8 cellular contexts compared by ENCODE assay signal in the genomic region with DNA sequence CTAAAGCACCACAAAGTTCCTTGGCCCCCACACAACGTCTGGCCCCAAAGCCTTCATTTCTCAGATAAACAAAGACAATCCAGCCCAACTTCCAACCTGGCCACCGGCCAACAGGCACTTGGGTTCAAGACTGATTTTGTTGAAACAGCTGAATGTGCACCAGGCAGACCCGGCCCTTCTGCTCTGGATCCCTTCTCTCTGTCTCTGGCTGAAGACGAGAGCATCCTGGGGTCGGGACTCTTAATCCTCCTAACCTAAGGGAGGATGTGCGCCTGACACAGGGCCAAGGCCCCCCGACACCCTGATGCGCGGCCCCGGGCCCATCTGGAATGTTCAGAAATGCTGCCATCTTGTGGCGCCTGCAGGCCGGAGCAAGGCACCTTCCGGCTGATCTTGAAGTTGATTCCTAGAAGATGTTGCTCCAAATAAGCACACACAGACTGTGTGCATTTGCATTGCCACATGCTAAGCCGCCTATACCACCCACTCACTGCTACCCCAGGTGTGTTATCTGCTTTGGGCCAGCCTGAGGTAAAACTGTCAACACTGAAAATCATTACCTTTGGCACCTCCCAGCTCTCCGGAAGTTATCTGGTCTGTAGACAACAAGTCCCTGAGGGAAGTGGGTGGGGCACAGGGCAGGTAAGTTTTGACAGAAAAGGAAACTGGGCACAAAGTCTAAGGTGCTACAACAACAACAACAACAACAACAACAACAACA.
DNase-seq lines count a peak whose midpoint lies in the region; ATAC-seq and TF ChIP-seq lines count a peak whose summit lies in the region.

No MANE protein-coding gene starts in this region.

- H3K27ac Mint-ChIP-seq in CD4-positive, alpha-beta memory T cell = no peak overlapping the region

- ATAC-seq in left lung = peak; percentile 87

- no peak for TF ChIP-seq POLR2A in transverse colon (IDR thresholded peaks at IDR 0.05)

- TF ChIP-seq EP300 in transverse colon (IDR thresholded peaks at IDR 0.05; ENCODE audit: low read depth) = no peak

- TF ChIP-seq CTCF in A673 (conservative IDR thresholded peaks at IDR 0.05; ENCODE audit: low read depth, low read length) = peak; percentile 89
- peak; percentile 72 for TF ChIP-seq CTCF in cardiac fibroblast (IDR thresholded peaks at IDR 0.05; ENCODE audit: low read depth, low read length)
- TF ChIP-seq CTCF in left lung (IDR thresholded peaks at IDR 0.05) = peak; percentile 68
- TF ChIP-seq CTCF in transverse colon (IDR thresholded peaks at IDR 0.05) = peak; percentile 58 to 65 (median 62)

- H3K4me1 Mint-ChIP-seq in CD4-positive, alpha-beta memory T cell = no peaks in the 10 kb centered on the region

- H3K36me3 ChIP-seq in A673 (ENCODE audit: insufficient read depth, low read length, poor library complexity, severe bottlenecking) (no peaks in the 10 kb centered on the region), left lung (no peaks in the 10 kb centered on the region), transverse colon (no peaks in the 10 kb centered on the region)
- no peaks in the 10 kb centered on the region for H3K36me3 ChIP-seq in CD4-positive, alpha-beta memory T cell (ENCODE audit: insufficient read depth, low read length)

- no TSS peak for BruUV-seq in A673 (replicated peaks; lab: Mats Ljungman, UMichigan)

- no peak overlapping the region for H3K4me3 Mint-ChIP-seq in CD4-positive, alpha-beta memory T cell

- H3K27ac ChIP-seq in A673 (ENCODE audit: low read depth, low read length, poor library complexity, severe bottlenecking) = no peak overlapping the region
- no peak overlapping the region for H3K27ac ChIP-seq in left lung
- H3K27ac ChIP-seq in transverse colon = no peak overlapping the region
- H3K27ac ChIP-seq in CD4-positive, alpha-beta memory T cell (ENCODE audit: low read depth, low read length) = no peak overlapping the region

- H3K9me3 Mint-ChIP-seq in CD4-positive, alpha-beta memory T cell = peaks cover 0 to 3% (median 0%) of the 10 kb centered on the region in 8 donors

- in situ Hi-C loops in transverse colon (cut with MboI; ENCODE audit: low pct_ligation_motif_present in 1 of 4, low pct_unique_long_range_greater_than_20kb in 1 of 4, low sequenced_read_pairs in 3 of 4) = no loop called here

- POLR2A ChIA-PET in A673 (lab: Charles Lee; ENCODE audit: low non-redundant PET) = no interaction called here
- POLR2A ChIA-PET in CD4-positive, alpha-beta memory T cell (lab: Charles Lee; ENCODE audit: partially characterized antibody) = no interaction called here

- no peaks in the 10 kb centered on the region for H3K36me3 Mint-ChIP-seq in CD4-positive, alpha-beta memory T cell

- peaks cover 26% of the 10 kb centered on the region for H3K27me3 ChIP-seq in A673 (replicated peaks; ENCODE audit: insufficient read depth, low read depth, low read length, poor library complexity)
- no peaks in the 10 kb centered on the region for H3K27me3 ChIP-seq in left lung
- no peaks in the 10 kb centered on the region for H3K27me3 ChIP-seq in transverse colon
- H3K27me3 ChIP-seq in CD4-positive, alpha-beta memory T cell (ENCODE audit: insufficient read depth, low read length) = no peaks in the 10 kb centered on the region

- intact Hi-C loops in A673 (cut with micrococcal nuclease; ENCODE audit: unreplicated experiment) = loop anchor here (2.0 to 5.0 kb wide), 4 partner anchors 70 to 980 kb away; no protein-coding TSS in a partner anchor
- intact Hi-C loops in left lung (cut with DNase I) = no loop called here
- intact Hi-C loops in transverse colon (cut with DNase I; ENCODE audit: low total_unique reads) = no loop called here
- intact Hi-C loops in CD4-positive, alpha-beta memory T cell (cut with micrococcal nuclease) = no loop called here

- H3K4me3 ChIP-seq in A673 (ENCODE audit: low read depth, low read length, poor library complexity, severe bottlenecking) = no peak overlapping the region
- no peak overlapping the region for H3K4me3 ChIP-seq in cardiac fibroblast (replicated peaks in 1 of 2; ENCODE audit: low read depth in 2 of 2, low read length in 2 of 2)
- H3K4me3 ChIP-seq in left lung = no peak overlapping the region
- no peak overlapping the region for H3K4me3 ChIP-seq in transverse colon
- H3K4me3 ChIP-seq in CD4-positive, alpha-beta memory T cell (ENCODE audit: low read length in 2 of 2) = no peak overlapping the region

- CTCF ChIA-PET in A673 (lab: Charles Lee) = interaction anchor here (1.7 kb wide), 1 partner anchor 69 kb away, joined by 7 read pairs; no protein-coding TSS in a partner anchor
- CTCF ChIA-PET in CD4-positive, alpha-beta memory T cell (lab: Charles Lee; ENCODE audit: partially characterized antibody) = no interaction called here

- WGBS in transverse colon (ENCODE audit: low coverage in 1 of 2), 2 donors = 9 to 28% methylated on average over 3 to 15 of the region's 15 CpGs

- H3K9me3 ChIP-seq in A673 (ENCODE audit: low read depth, low read length, poor library complexity, severe bottlenecking) (no peaks in the 10 kb centered on the region), left lung (no peaks in the 10 kb centered on the region), transverse colon (no peaks in the 10 kb centered on the region)
- no peaks in the 10 kb centered on the region for H3K9me3 ChIP-seq in CD4-positive, alpha-beta memory T cell (ENCODE audit: control insufficient read depth in 1 of 2, low read length in 2 of 2)

- H3K4me1 ChIP-seq in A673 (ENCODE audit: insufficient read depth, low read length, poor library complexity, severe bottlenecking) (no peaks in the 10 kb centered on the region), left lung (peaks cover 4 to 6% of the 10 kb centered on the region in 2 donors), transverse colon (peaks cover 0 to 10% (median 6%) of the 10 kb centered on the region in 4 donors)
- no peaks in the 10 kb centered on the region for H3K4me1 ChIP-seq in CD4-positive, alpha-beta memory T cell (ENCODE audit: insufficient read depth, low read length)

- DNase-seq in A673 (ENCODE audit: low spot score) (peak; percentile 51), GDM1 (lab: John Stamatoyannopoulos, UW) (peak; percentile 37), NCI-H2227 (lab: John Stamatoyannopoulos, UW; ENCODE audit: unreplicated experiment) (peak; percentile 36), cardiac fibroblast (ENCODE audit: low read depth in 2 of 2) (peak; percentile 40 to 41), left lung (peak in 1 of 2 donors; percentile 82), transverse colon (peak; percentile 46), DMS79 (lab: John Stamatoyannopoulos, UW) (no peak)
- DNase-seq in CD4-positive, alpha-beta memory T cell = no peak

- peaks cover 5 to 36% of the 10 kb centered on the region in 2 donors for H3K27me3 Mint-ChIP-seq in CD4-positive, alpha-beta memory T cell

Comparison
In these comparisons a context has a peak if more than half of its experiments do, and no peak if none do; other contexts are left out.
1. DNase-seq: peak in A673 (single experiment), GDM1 (single experiment), NCI-H2227 (single experiment), cardiac fibroblast (2 of 2) and transverse colon (single experiment); none in DMS79 (single experiment) and CD4-positive, alpha-beta memory T cell (0 of 5).
2. Peak in every context shown above with its lines, with median percentiles within 50 percentile points of each other: CTCF ChIP-seq.